Comparison of ENCODE assay signal across 10 cellular contexts in genomic region chr19:57269515-57270250, GRCh38. TPM values are rescaled to one million over a fixed set of nuclear protein-coding genes. Genes with fewer than 3 reads are reported as not detected.
A peak's percentile ranks its signal among the peaks of the same experiment; 100 is the strongest.
DNase-seq lines count a peak whose midpoint lies in the region; ATAC-seq and TF ChIP-seq lines count a peak whose summit lies in the region.
"Had no signal": no experiment of that assay in that cellular context is flagged by ENCODE, and none has a peak within 500 bp of the region (broad histone marks: within the 10 kb centered on the region; RNA-seq: fewer than 3 reads in every experiment).

No MANE protein-coding gene starts in this region.

- no peaks in the 10 kb centered on the region for H3K27me3 ChIP-seq in Panc1 (ENCODE audit: control insufficient read depth, insufficient read depth, low read length)

- H3K27ac ChIP-seq in Panc1 (ENCODE audit: low read length): no peak overlapping the region

- intact Hi-C loops in Panc1 (cut with micrococcal nuclease; ENCODE audit: unreplicated experiment): no loop called here

- H3K36me3 ChIP-seq in Panc1 (ENCODE audit: control insufficient read depth, insufficient read depth, low read length): no peaks in the 10 kb centered on the region

- BruUV-seq in Panc1 (replicated peaks; lab: Mats Ljungman, UMichigan): no TSS peak

- in situ Hi-C loops in Panc1 (cut with HindIII; ENCODE audit: low pct_unique_long_range_greater_than_20kb, low sequenced_read_pairs): no loop called here

- DNase-seq in AG08395 (ENCODE audit: low spot score) (peak; percentile 89), Panc1 (ENCODE audit: low read depth, low spot score) (no peak), fibroblast of the aortic adventitia (ENCODE audit: low read depth) (peak; percentile 67), DMS79 treated with DMSO at 0.1 percent for 48 hours (lab: John Stamatoyannopoulos, UW) (no peak), NCI-H2029 (lab: John Stamatoyannopoulos, UW) (no peak), cerebellar cortex (ENCODE audit: low spot score) (no peak), globus pallidus (ENCODE audit: low spot score) (no peak)

- CTCF ChIA-PET in Panc1 (lab: Charles Lee): interaction anchor here (0.6 kb wide), 1 partner anchor 9 kb away, joined by 3 read pairs; no protein-coding TSS in a partner anchor

- TF ChIP-seq CTCF in Panc1 (IDR thresholded peaks at IDR 0.05): no peak
- TF ChIP-seq CTCF in fibroblast of the aortic adventitia (IDR thresholded peaks at IDR 0.05; ENCODE audit: insufficient read depth, low read length): no peak

- ATAC-seq in GM18907 (IDR thresholded peaks at IDR 0.05; ENCODE audit: unreplicated experiment) (peak; percentile 57), Panc1 (peak; percentile 62; the same call in 1 of the 2 replicates)
- ATAC-seq: HCT116, left lobe of liver had no signal

- H3K4me1 ChIP-seq in Panc1 (ENCODE audit: control insufficient read depth, insufficient read depth, low read length): no peaks in the 10 kb centered on the region

- H3K9me3 ChIP-seq in Panc1 (ENCODE audit: control insufficient read depth, insufficient read depth, low read depth, low read length): no peaks in the 10 kb centered on the region

- POLR2A ChIA-PET in Panc1 (lab: Charles Lee): interaction anchor here (0.6 to 0.7 kb wide), 2 partner anchors 9 to 65 kb away, joined by 4 to 5 read pairs; no protein-coding TSS in a partner anchor

- H3K4me3 ChIP-seq in Panc1 (ENCODE audit: low read depth in 2 of 2, low read length in 2 of 2) (no peak overlapping the region), fibroblast of the aortic adventitia (ENCODE audit: low read depth, low read length) (no peak overlapping the region)

RNA-seq across cellular contexts. Expression of gene ZNF460, which starts 10.6 kb away (rescaled TPM):
- 76.3 TPM for total RNA-seq in Panc1 (2021; ENCODE audit: unreplicated experiment)
- 1.5 TPM for polyA plus RNA-seq in Panc1 (2012; ENCODE audit: insufficient read length)
- total RNA-seq in fibroblast of the aortic adventitia (ENCODE audit: low replicate concordance): 71.8 and 78.5 TPM in 2 replicates

RNA-seq across cellular contexts. Expression of gene ZNF805, which starts 29.3 kb away (rescaled TPM):
- 16.8 TPM for total RNA-seq in Panc1 (2021; ENCODE audit: unreplicated experiment)
- 1.9 TPM for polyA plus RNA-seq in Panc1 (2012; ENCODE audit: insufficient read length)
- total RNA-seq in fibroblast of the aortic adventitia (ENCODE audit: low replicate concordance): 23.2 and 32.5 TPM in 2 replicates

RNA-seq across cellular contexts. Expression of gene AURKC, which starts 38.9 kb away (rescaled TPM):
- total RNA-seq in Panc1 (2021; ENCODE audit: unreplicated experiment): 3.2 TPM
- polyA plus RNA-seq in Panc1 (2012; ENCODE audit: insufficient read length): 1.2 TPM
- 0.72 and 1.6 TPM in 2 replicates for total RNA-seq in fibroblast of the aortic adventitia (ENCODE audit: low replicate concordance)

RNA-seq across cellular contexts. Expression of gene ZNF543, which starts 50.6 kb away (rescaled TPM):
- total RNA-seq in Panc1 (2021; ENCODE audit: unreplicated experiment) (10.8 TPM), fibroblast of the aortic adventitia (ENCODE audit: low replicate concordance) (5.1 and 9.4 TPM in 2 replicates)
- polyA plus RNA-seq in Panc1 (2012; ENCODE audit: insufficient read length): 1.5 TPM

Comparison
In these comparisons a context has a peak if more than half of its experiments do, and no peak if none do; other contexts are left out.
1. DNase-seq: peak in AG08395 (single experiment) and fibroblast of the aortic adventitia (single experiment); none in Panc1 (single experiment), DMS79 treated with DMSO at 0.1 percent for 48 hours (single experiment), NCI-H2029 (single experiment), cerebellar cortex (single experiment) and globus pallidus (single experiment).